Comparison of ENCODE assay signal across 9 cellular contexts in genomic region chr6:71727632-71728294, GRCh38.
DNase-seq lines count a peak whose midpoint lies in the region; ATAC-seq lines count a peak whose summit lies in the region.
"Had no signal": no experiment of that assay in that cellular context is flagged by ENCODE, and none has a peak within 500 bp of the region (broad histone marks: within the 10 kb centered on the region; RNA-seq: fewer than 3 reads in every experiment).

No MANE protein-coding gene starts in this region.

- peak; percentile 63 for DNase-seq in G401 (ENCODE audit: low spot score)
- peak; percentile 65 for DNase-seq in SIG-M5 treated with dmso at 0.1 percent for 504 hours (lab: John Stamatoyannopoulos, UW; ENCODE audit: unreplicated experiment)
- DNase-seq in activated gamma-delta T cell (lab: John Stamatoyannopoulos, UW): no peak
- DNase-seq in NCI-H82 (lab: John Stamatoyannopoulos, UW): no peak
- no peak for DNase-seq in T-helper 2 cell
- no peak for DNase-seq in effector CD8-positive, alpha-beta T cell (lab: John Stamatoyannopoulos, UW)
- DNase-seq: activated CD4-positive, alpha-beta T cell treated with anti-CD3 and anti-CD28 coated beads for 36 hours had no signal

- in situ Hi-C loops in G401 (cut with HindIII; ENCODE audit: low sequenced_read_pairs): no loop called here

- ATAC-seq in GM21381 (IDR thresholded peaks at IDR 0.05; ENCODE audit: unreplicated experiment) (peak; percentile 88), HG03108 (IDR thresholded peaks at IDR 0.05; ENCODE audit: unreplicated experiment) (peak; percentile 87)
- ATAC-seq: activated CD4-positive, alpha-beta T cell treated with anti-CD3 and anti-CD28 coated beads for 36 hours had no signal

Comparison
In these comparisons a context has a peak if more than half of its experiments do, and no peak if none do; other contexts are left out.
1. DNase-seq: peak in G401 (single experiment) and SIG-M5 treated with dmso at 0.1 percent for 504 hours (single experiment); none in activated gamma-delta T cell (single experiment), NCI-H82 (single experiment), T-helper 2 cell (0 of 5) and effector CD8-positive, alpha-beta T cell (single experiment).